ENCODE assay signal across 1 cellular context in the genomic region with DNA sequence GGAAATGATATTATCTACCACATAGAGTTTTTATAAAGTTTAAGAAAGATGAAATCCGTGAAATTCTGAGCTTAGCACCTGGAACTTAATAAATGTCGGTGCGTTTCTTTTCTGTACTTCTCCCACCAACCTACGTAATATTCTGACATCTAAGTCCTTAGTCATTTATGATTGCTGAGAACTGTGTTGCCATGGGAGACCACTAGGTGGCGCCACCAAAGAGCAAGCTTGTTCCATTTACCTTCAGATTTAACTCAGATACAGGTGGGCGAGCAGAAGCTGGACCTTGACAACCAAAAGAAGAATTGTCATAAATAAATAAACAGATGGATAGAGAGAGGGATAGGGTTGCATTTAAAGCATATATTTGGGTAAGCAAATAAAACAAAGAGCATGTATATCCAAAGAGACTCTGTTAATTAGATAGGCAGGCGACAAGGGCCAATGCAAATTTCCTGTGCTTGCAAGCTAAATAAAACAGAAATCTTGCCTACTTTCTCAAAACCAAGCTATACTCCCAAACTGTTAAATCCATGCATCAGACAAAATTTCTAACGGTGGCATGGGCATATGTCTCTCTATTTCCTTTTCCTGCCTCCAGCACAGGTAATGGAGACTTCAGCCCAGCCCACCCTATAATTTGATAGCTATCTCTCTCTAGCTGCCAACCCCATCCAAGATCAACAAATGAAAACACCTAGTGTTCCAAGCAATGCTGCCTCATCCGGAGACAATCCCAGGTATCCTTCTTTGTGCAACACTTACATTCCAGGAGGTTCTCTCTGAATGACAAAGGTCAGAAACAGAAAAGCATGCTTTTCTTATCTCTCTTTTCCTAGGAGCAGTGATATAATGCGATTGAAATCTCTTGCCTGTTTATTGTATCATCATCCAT.
TF ChIP-seq lines count a peak whose summit lies in the region.

No MANE protein-coding gene starts in this region.

TF ChIP-seq in GM23338, 12 proteins besides CTCF, POLR2A, EP300 and RAD21 (continued from another document):
- TF ChIP-seq, protein P1, sequence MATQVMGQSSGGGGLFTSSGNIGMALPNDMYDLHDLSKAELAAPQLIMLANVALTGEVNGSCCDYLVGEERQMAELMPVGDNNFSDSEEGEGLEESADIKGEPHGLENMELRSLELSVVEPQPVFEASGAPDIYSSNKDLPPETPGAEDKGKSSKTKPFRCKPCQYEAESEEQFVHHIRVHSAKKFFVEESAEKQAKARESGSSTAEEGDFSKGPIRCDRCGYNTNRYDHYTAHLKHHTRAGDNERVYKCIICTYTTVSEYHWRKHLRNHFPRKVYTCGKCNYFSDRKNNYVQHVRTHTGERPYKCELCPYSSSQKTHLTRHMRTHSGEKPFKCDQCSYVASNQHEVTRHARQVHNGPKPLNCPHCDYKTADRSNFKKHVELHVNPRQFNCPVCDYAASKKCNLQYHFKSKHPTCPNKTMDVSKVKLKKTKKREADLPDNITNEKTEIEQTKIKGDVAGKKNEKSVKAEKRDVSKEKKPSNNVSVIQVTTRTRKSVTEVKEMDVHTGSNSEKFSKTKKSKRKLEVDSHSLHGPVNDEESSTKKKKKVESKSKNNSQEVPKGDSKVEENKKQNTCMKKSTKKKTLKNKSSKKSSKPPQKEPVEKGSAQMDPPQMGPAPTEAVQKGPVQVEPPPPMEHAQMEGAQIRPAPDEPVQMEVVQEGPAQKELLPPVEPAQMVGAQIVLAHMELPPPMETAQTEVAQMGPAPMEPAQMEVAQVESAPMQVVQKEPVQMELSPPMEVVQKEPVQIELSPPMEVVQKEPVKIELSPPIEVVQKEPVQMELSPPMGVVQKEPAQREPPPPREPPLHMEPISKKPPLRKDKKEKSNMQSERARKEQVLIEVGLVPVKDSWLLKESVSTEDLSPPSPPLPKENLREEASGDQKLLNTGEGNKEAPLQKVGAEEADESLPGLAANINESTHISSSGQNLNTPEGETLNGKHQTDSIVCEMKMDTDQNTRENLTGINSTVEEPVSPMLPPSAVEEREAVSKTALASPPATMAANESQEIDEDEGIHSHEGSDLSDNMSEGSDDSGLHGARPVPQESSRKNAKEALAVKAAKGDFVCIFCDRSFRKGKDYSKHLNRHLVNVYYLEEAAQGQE (IDR thresholded peaks at IDR 0.05; ENCODE audit: unreplicated experiment), result no peak
